In genomic region chr17:35244345-35245195, GRCh38 we compare ENCODE assay signal across 7 cellular contexts. TPM values are rescaled to one million over a fixed set of nuclear protein-coding genes. Genes with fewer than 3 reads are reported as not detected.
A peak's percentile ranks its signal among the peaks of the same experiment; 100 is the strongest.
DNase-seq lines count a peak whose midpoint lies in the region.

No MANE protein-coding gene starts in this region.

- H2BK5ac ChIP-seq in mesendoderm (ENCODE audit: low read length): no peak overlapping the region

- peak overlapping the region; percentile 47 for H2BK120ac ChIP-seq in mesendoderm (ENCODE audit: low read depth, low read length)

- H3K4me1 ChIP-seq in HUES64 (ENCODE audit: insufficient read depth, low read length): peaks cover 21% of the 10 kb centered on the region; the same call in 1 of the 2 replicates
- no peaks in the 10 kb centered on the region for H3K4me1 ChIP-seq in mesendoderm (ENCODE audit: control insufficient read depth, low read depth, low read length)

- H2BK15ac ChIP-seq in mesendoderm (replicated peaks; ENCODE audit: low read depth): no peak overlapping the region

- H3K4me3 ChIP-seq in HUES64 (ENCODE audit: low read length): peak overlapping the region; percentile 78
- H3K4me3 ChIP-seq in mesendoderm (ENCODE audit: low read length): no peak overlapping the region

- H4K5ac ChIP-seq in mesendoderm (ENCODE audit: low read length): no peak overlapping the region

- H4K8ac ChIP-seq in mesendoderm (ENCODE audit: low read depth, low read length): no peak overlapping the region

- no peaks in the 10 kb centered on the region for H3K79me2 ChIP-seq in mesendoderm (ENCODE audit: control insufficient read depth, insufficient read depth, low read length)

- WGBS in HUES64: 43% methylated on average over 13 of the region's 13 CpGs
- no CpG with 5 or more reads among the region's 13 CpGs for WGBS in mesendoderm (ENCODE audit: extremely low coverage, insufficient coverage, low lambda C conversion rate)

- H3K56ac ChIP-seq in mesendoderm (ENCODE audit: low read length): peak overlapping the region; percentile 65

- no peaks in the 10 kb centered on the region for H3K36me3 ChIP-seq in HUES64 (ENCODE audit: insufficient read depth, low read length)
- no peaks in the 10 kb centered on the region for H3K36me3 ChIP-seq in mesendoderm (ENCODE audit: control insufficient read depth, insufficient read depth, low read length)

- peaks cover 12% of the 10 kb centered on the region for H3K27me3 ChIP-seq in HUES64 (ENCODE audit: insufficient read depth, low read length)
- H3K27me3 ChIP-seq in mesendoderm (ENCODE audit: insufficient read depth, low read length, poor library complexity): no peaks in the 10 kb centered on the region

- H3K79me1 ChIP-seq in mesendoderm (ENCODE audit: low read length): peaks cover 2% of the 10 kb centered on the region

- H3K23ac ChIP-seq in mesendoderm (ENCODE audit: low read length): no peak overlapping the region

- H3K4me2 ChIP-seq in mesendoderm (ENCODE audit: low read length): peak overlapping the region; percentile 26

- no peaks in the 10 kb centered on the region for H3K9me3 ChIP-seq in HUES64 (ENCODE audit: insufficient read depth, low read depth, low read length)

- peak overlapping the region; percentile 77 for H3K18ac ChIP-seq in mesendoderm (ENCODE audit: low read length)

- no peak overlapping the region for H3K9ac ChIP-seq in HUES64 (ENCODE audit: low read depth, low read length)
- peak overlapping the region; percentile 94 for H3K9ac ChIP-seq in mesendoderm (ENCODE audit: low read length)

- DNase-seq in GM19238 (ENCODE audit: insufficient read length, low spot score) (peak; percentile 62), dedifferentiated amniotic fluid mesenchymal stem cell (ENCODE audit: extremely low spot score) (peak; percentile 84), mesendoderm (peak; percentile 96), NCI-H2081 (lab: John Stamatoyannopoulos, UW) (no peak)
- DNase-seq in activated CD4-positive, alpha-beta T cell treated with anti-CD3 and anti-CD28 coated beads for 24 hours (ENCODE audit: low read depth in 2 of 2): peak; percentile 77 to 83
- peak; percentile 85 to 87 for DNase-seq in stimulated activated CD8-positive, alpha-beta memory T cell treated with anti-CD3 and anti-CD28 coated beads, Interleukin-15, amount 100 ng/mL, for 48 hours (ENCODE audit: low read depth in 2 of 2)

- H3K27ac ChIP-seq in HUES64 (ENCODE audit: low read depth, low read length): no peak overlapping the region
- peak overlapping the region; percentile 51 for H3K27ac ChIP-seq in mesendoderm (ENCODE audit: low read depth, low read length)

- no peak overlapping the region for H2AK5ac ChIP-seq in mesendoderm (ENCODE audit: low read length)

- no peak overlapping the region for H3K4ac ChIP-seq in mesendoderm (ENCODE audit: low read depth, low read length)

RNA-seq across cellular contexts. Expression of gene SLFN5, which starts 1.7 kb away (rescaled TPM):
- polyA plus RNA-seq in HUES64 (2013, experiment 1 of 2): 3.5 TPM
- 4.4 TPM for polyA plus RNA-seq in HUES64 (2013, experiment 2 of 2)
- polyA plus RNA-seq in mesendoderm (2013, experiment 1 of 2): 2.3 TPM
- 2.0 TPM for polyA plus RNA-seq in mesendoderm (2013, experiment 2 of 2)

RNA-seq across cellular contexts. Expression of gene SLC35G3, which starts 50.4 kb away (rescaled TPM):
- polyA plus RNA-seq in HUES64 (2013, experiment 1 of 2): not detected
- not detected for polyA plus RNA-seq in HUES64 (2013, experiment 2 of 2)
- not detected for polyA plus RNA-seq in mesendoderm (2013, experiment 1 of 2)
- not detected for polyA plus RNA-seq in mesendoderm (2013, experiment 2 of 2)

Comparison
In these comparisons a context has a peak if more than half of its experiments do, and no peak if none do; other contexts are left out.
1. DNase-seq: peak in GM19238 (single experiment), activated CD4-positive, alpha-beta T cell treated with anti-CD3 and anti-CD28 coated beads for 24 hours (2 of 2), dedifferentiated amniotic fluid mesenchymal stem cell (single experiment), mesendoderm (single experiment) and stimulated activated CD8-positive, alpha-beta memory T cell treated with anti-CD3 and anti-CD28 coated beads, Interleukin-15, amount 100 ng/mL, for 48 hours (2 of 2); none in NCI-H2081 (0 of 2).